ENCODE assay signal across 30 cellular contexts in genomic region chr2:177362499-177362898, GRCh38.
"Had no signal": no experiment of that assay in that cellular context is flagged by ENCODE, and none has a peak within 500 bp of the region (broad histone marks: within the 10 kb centered on the region; RNA-seq: fewer than 3 reads in every experiment).

No MANE protein-coding gene starts in this region.

- H3K4me1 ChIP-seq: ascending aorta had no signal

- FAIRE-seq: TTC549 had no signal

- H3K4me3 ChIP-seq: ascending aorta, cardiac muscle cell had no signal

- H3K27me3 ChIP-seq: ascending aorta, cardiac muscle cell had no signal

- H3K36me3 ChIP-seq: ascending aorta, cardiac muscle cell, WERI-Rb-1 had no signal

- H3K9me3 ChIP-seq: ascending aorta had no signal

- H3K27ac ChIP-seq: ascending aorta, cardiac muscle cell, WERI-Rb-1 had no signal

- ATAC-seq: activated CD4-positive, alpha-beta T cell treated with anti-CD3 and anti-CD28 coated beads for 36 hours; activated CD4-positive, CD25-positive, alpha-beta regulatory T cell treated with anti-CD3 and anti-CD28 coated beads, Interleukin-2, amount 50 U/mL, for 24 hours; activated CD8-positive, alpha-beta memory T cell treated with anti-CD3 and anti-CD28 coated beads, Interleukin-2, amount 10 ng/mL, durations not matched to agents 7 days and 5 days; activated CD8-positive, alpha-beta T cell treated with anti-CD3 and anti-CD28 coated beads, Interleukin-2, amount 10 ng/mL, durations not matched to agents 7 days and 5 days; activated naive CD8-positive, alpha-beta T cell treated with anti-CD3 and anti-CD28 coated beads, Interleukin-2, amount 50 U/mL, for 24 hours; WTC11 had no signal

- DNase-seq: activated CD4-positive, alpha-beta memory T cell treated with anti-CD3 and anti-CD28 coated beads, Interleukin-2, amount 10 ng/mL, durations not matched to agents 7 days and 5 days; activated CD4-positive, alpha-beta T cell treated with anti-CD3 and anti-CD28 coated beads for 1 hour; activated CD4-positive, alpha-beta T cell treated with anti-CD3 and anti-CD28 coated beads for 36 hours; activated CD4-positive, alpha-beta T cell treated with anti-CD3 and anti-CD28 coated beads for 48 hours; activated CD4-positive, alpha-beta T cell treated with anti-CD3 and anti-CD28 coated beads, Interleukin-2, amount 10 ng/mL, durations not matched to agents 7 days and 5 days; activated CD4-positive, alpha-beta T cell treated with anti-CD3 and anti-CD28 coated beads, Interleukin-2, amount 50 U/mL, for 48 hours; activated CD4-positive, CD25-positive, alpha-beta regulatory T cell; activated CD8-positive, alpha-beta memory T cell treated with anti-CD3 and anti-CD28 coated beads for 24 hours; activated CD8-positive, alpha-beta memory T cell treated with anti-CD3 and anti-CD28 coated beads, Interleukin-2, amount 10 ng/mL, durations not matched to agents 7 days and 5 days; activated CD8-positive, alpha-beta memory T cell treated with anti-CD3 and anti-CD28 coated beads, Interleukin-2, amount 50 U/mL, for 48 hours; activated CD8-positive, alpha-beta T cell treated with anti-CD3 and anti-CD28 coated beads, Interleukin-2, amount 10 ng/mL, durations not matched to agents 7 days and 5 days; activated effector memory CD4-positive, alpha-beta T cell treated with Interleukin-2 at 50 U/mL for 16 hours; activated gamma-delta T cell; activated naive CD4-positive, alpha-beta T cell treated with anti-CD3 and anti-CD28 coated beads, Interleukin-2, amount 10 ng/mL, durations not matched to agents 7 days and 5 days; activated naive CD4-positive, alpha-beta T cell treated with Interleukin-2 at 50 U/mL for 16 hours; activated naive CD8-positive, alpha-beta T cell treated with anti-CD3 and anti-CD28 coated beads, Interleukin-2, amount 10 ng/mL, durations not matched to agents 7 days and 5 days; activated naive CD8-positive, alpha-beta T cell treated with anti-CD3 and anti-CD28 coated beads, Interleukin-2, amount 50 U/mL, for 24 hours; activated T-cell treated with anti-CD3 and anti-CD28 coated beads, Interleukin-2, amount 50 U/mL, for 24 hours; activated T-cell treated with anti-CD3 and anti-CD28 coated beads, Interleukin-2, amount 50 U/mL, for 48 hours; caudate nucleus; cerebellar nuclear complex; T-helper 1 cell; T-helper 2 cell; T-helper 9 cell; WERI-Rb-1 had no signal
